ENCODE assay signal across 8 cellular contexts in genomic region chr6:111603648-111604047, GRCh38. TPM values are rescaled to one million over a fixed set of nuclear protein-coding genes. Genes with fewer than 3 reads are reported as not detected.
DNase-seq lines count a peak whose midpoint lies in the region; ATAC-seq, FAIRE-seq and TF ChIP-seq lines count a peak whose summit lies in the region.

No MANE protein-coding gene starts in this region.

- FAIRE-seq in HepG2 (lab: Jason Lieb, UNC) = no peak

- BruUV-seq in HepG2 (replicated peaks; lab: Mats Ljungman, UMichigan) (no TSS peak), MCF 10A (replicated peaks; lab: Mats Ljungman, UMichigan) (no TSS peak)

- POLR2A ChIA-PET in HepG2 (lab: Yijun Ruan, JAX) (no interaction called here), MCF 10A (lab: Yijun Ruan, JAX) (interaction anchor here (0.7 to 7.1 kb wide), 13 partner anchors 15 to 344 kb away, joined by 3 to 291 read pairs (median 4); partner anchors contain the start of gene REV3L)

- H2AFZ ChIP-seq in HepG2 (ENCODE audit: low read length) = no peak overlapping the region

- H3K4me2 ChIP-seq in HepG2 (ENCODE audit: low read depth, low read length) (no peak overlapping the region), mesendoderm (ENCODE audit: low read length) (no peak overlapping the region)

- H4K8ac ChIP-seq in mesendoderm (ENCODE audit: low read depth, low read length) = no peak overlapping the region

- peak overlapping the region; percentile 90 for H3K4me3 Mint-ChIP-seq in MCF 10A (ENCODE audit: unreplicated experiment)

- no peak overlapping the region for H2BK15ac ChIP-seq in mesendoderm (replicated peaks; ENCODE audit: low read depth)

- H3K27me3 ChIP-seq in liver (ENCODE audit: control insufficient read depth in 4 of 4, insufficient read depth in 4 of 4, low read length in 3 of 4) (no peaks in the 10 kb centered on the region), HepG2 (ENCODE audit: control insufficient read depth in 1 of 2, insufficient read depth in 2 of 2, low read length in 2 of 2) (no peaks in the 10 kb centered on the region; a peak in 1 of 5 replicates), mesendoderm (ENCODE audit: insufficient read depth, low read length, poor library complexity) (no peaks in the 10 kb centered on the region), uterus (no peaks in the 10 kb centered on the region)

- no peak overlapping the region for H2BK5ac ChIP-seq in mesendoderm (ENCODE audit: low read length)

- no peak for TF ChIP-seq CTCF in liver (IDR thresholded peaks at IDR 0.05; ENCODE audit: low read depth, low read length, missing input control)
- TF ChIP-seq CTCF in HepG2 (CRISPR knock-in tag; IDR thresholded peaks at IDR 0.05) = no peak
- no peak for TF ChIP-seq CTCF in MCF 10A (IDR thresholded peaks at IDR 0.05; ENCODE audit: unreplicated experiment)
- TF ChIP-seq CTCF in uterus (IDR thresholded peaks at IDR 0.05) = no peak

- no peak for TF ChIP-seq EP300 in HepG2 (IDR thresholded peaks at IDR 0.05; ENCODE audit: low read depth in 2 of 2, low read length in 2 of 2)
- TF ChIP-seq EP300 in HepG2 (CRISPR knock-in tag; IDR thresholded peaks at IDR 0.05; ENCODE audit: borderline replicate concordance) = no peak

- peaks cover 19% of the 10 kb centered on the region for H3K36me3 Mint-ChIP-seq in MCF 10A (ENCODE audit: insufficient read depth, unreplicated experiment)

- TF ChIP-seq POLR2A in HepG2 (IDR thresholded peaks at IDR 0.05; ENCODE audit: insufficient read depth in 1 of 2, low read depth in 2 of 2, low read length in 2 of 2) (no peak), uterus (IDR thresholded peaks at IDR 0.05) (no peak)

- peaks cover 7% of the 10 kb centered on the region for H3K79me1 ChIP-seq in mesendoderm (ENCODE audit: low read length)

- no peak for TF ChIP-seq RAD21 in liver (IDR thresholded peaks at IDR 0.05)
- TF ChIP-seq RAD21 in HepG2 (CRISPR knock-in tag; IDR thresholded peaks at IDR 0.05) = no peak

- intact Hi-C loops in HepG2 (cut with micrococcal nuclease; ENCODE audit: unreplicated experiment) (loop anchor here (2.0 kb wide), 1 partner anchor 13 kb away; no protein-coding TSS in a partner anchor), MCF 10A (cut with micrococcal nuclease) (loop anchor here (2.0 to 10.0 kb wide), 2 partner anchors 31 to 49 kb away; no protein-coding TSS in a partner anchor), uterus (cut with DNase I; ENCODE audit: low total_unique reads) (no loop called here)

- no peaks in the 10 kb centered on the region for H4K20me1 ChIP-seq in HepG2 (ENCODE audit: insufficient read depth, low read length)

- H3K79me2 ChIP-seq in HepG2 (ENCODE audit: insufficient read depth, low read length) (no peaks in the 10 kb centered on the region), mesendoderm (ENCODE audit: control insufficient read depth, insufficient read depth, low read length) (peaks cover 10% of the 10 kb centered on the region)

- in situ Hi-C loops in HepG2 (cut with HindIII; ENCODE audit: extremely low pct_ligation_motif_present, low pct_unique_long_range_greater_than_20kb) = no loop called here

- 68% methylated on average over 3 of the region's 3 CpGs for WGBS in liver
- 96% methylated on average over 3 of the region's 3 CpGs for WGBS in HepG2 (ENCODE audit: low lambda C conversion rate)
- no CpG with 5 or more reads among the region's 3 CpGs for WGBS in mesendoderm (ENCODE audit: extremely low coverage, insufficient coverage, low lambda C conversion rate)

- H3K9me3 Mint-ChIP-seq in MCF 10A (ENCODE audit: unreplicated experiment) = no peaks in the 10 kb centered on the region

- no peaks in the 10 kb centered on the region for H3K27me3 Mint-ChIP-seq in MCF 10A (ENCODE audit: insufficient read depth, unreplicated experiment)

- peak overlapping the region; percentile 72 for H3K27ac Mint-ChIP-seq in MCF 10A (ENCODE audit: low read depth, unreplicated experiment)

- no peak for ATAC-seq in HepG2
- ATAC-seq in left lobe of liver = no peak

- H3K36me3 ChIP-seq in liver (ENCODE audit: control insufficient read depth in 4 of 4, insufficient read depth in 3 of 4, low read depth in 1 of 4, low read length in 3 of 4) (no peaks in the 10 kb centered on the region), HepG2 (replicated peaks in 1 of 2; ENCODE audit: control insufficient read depth in 1 of 2, insufficient read depth in 2 of 2, low read length in 2 of 2) (no peaks in the 10 kb centered on the region), mesendoderm (ENCODE audit: control insufficient read depth, insufficient read depth, low read length) (no peaks in the 10 kb centered on the region), uterus (no peaks in the 10 kb centered on the region)

- H3K4me1 ChIP-seq in liver (ENCODE audit: control insufficient read depth in 4 of 4, insufficient read depth in 4 of 4, low read length in 3 of 4) (peaks cover 7 to 48% (median 30%) of the 10 kb centered on the region in 4 donors), HepG2 (ENCODE audit: insufficient read depth, low read length) (peaks cover 73% of the 10 kb centered on the region), mesendoderm (ENCODE audit: control insufficient read depth, low read depth, low read length) (peaks cover 14% of the 10 kb centered on the region), uterus (peaks cover 17 to 19% of the 10 kb centered on the region in 2 donors)

- no peaks in the 10 kb centered on the region for H3K9me3 ChIP-seq in liver (ENCODE audit: control insufficient read depth in 4 of 4, low read length in 3 of 4)
- no peaks in the 10 kb centered on the region for H3K9me3 ChIP-seq in HepG2 (ENCODE audit: low read length)
- no peaks in the 10 kb centered on the region for H3K9me3 ChIP-seq in uterus

- H3K9ac ChIP-seq in liver (ENCODE audit: low read depth in 1 of 2, low read length in 2 of 2) (no peak overlapping the region), HepG2 (ENCODE audit: insufficient read depth, low read depth, low read length) (no peak overlapping the region), mesendoderm (ENCODE audit: low read length) (peak overlapping the region; percentile 65)

- H4K5ac ChIP-seq in mesendoderm (ENCODE audit: low read length) = no peak overlapping the region

- H3K23ac ChIP-seq in mesendoderm (ENCODE audit: low read length) = peak overlapping the region; percentile 76

- no peak overlapping the region for H3K4ac ChIP-seq in mesendoderm (ENCODE audit: low read depth, low read length)

- H2AK5ac ChIP-seq in mesendoderm (ENCODE audit: low read length) = no peak overlapping the region

- H3K4me3 ChIP-seq in liver (ENCODE audit: low read depth in 1 of 3, low read length in 3 of 3) (no peak overlapping the region), HepG2 (replicated peaks in 1 of 3; ENCODE audit: insufficient read depth in 1 of 3, low read depth in 2 of 3, low read length in 3 of 3) (no peak overlapping the region), mesendoderm (ENCODE audit: low read length) (no peak overlapping the region), uterus (peak overlapping the region; percentile 53 to 62)

- H3K27ac ChIP-seq in liver (ENCODE audit: low read depth in 1 of 2, low read length in 2 of 2) = peak overlapping the region; percentile 84 to 86
- H3K27ac ChIP-seq in HepG2 (ENCODE audit: extremely low read length, insufficient read depth, low read length) = no peak overlapping the region
- no peak overlapping the region for H3K27ac ChIP-seq in mesendoderm (ENCODE audit: low read depth, low read length)
- H3K27ac ChIP-seq in uterus = peak overlapping the region; percentile 97 to 99

- CTCF ChIA-PET in HepG2 (lab: Yijun Ruan, JAX; ENCODE audit: low intra/inter-chr PET ratio, low total read pairs) = no interaction called here
- CTCF ChIA-PET in MCF 10A (lab: Yijun Ruan, JAX) = interaction anchor here (0.8 kb wide), 1 partner anchor 345 kb away, joined by 4 read pairs; no protein-coding TSS in a partner anchor

- no peak overlapping the region for H3K18ac ChIP-seq in mesendoderm (ENCODE audit: low read length)

- H3K56ac ChIP-seq in mesendoderm (ENCODE audit: low read length) = no peak overlapping the region

- DNase-seq in HepG2 (ENCODE audit: low spot score) (no peak), MCF 10A (ENCODE audit: unreplicated experiment) (no peak), mesendoderm (no peak), uterus (no peak), left lobe of liver (ENCODE audit: low spot score) (no peak), KG1 (lab: John Stamatoyannopoulos, UW) (no peak), activated gamma-delta T cell (lab: John Stamatoyannopoulos, UW) (no peak)

- H3K4me1 Mint-ChIP-seq in MCF 10A (ENCODE audit: insufficient read depth, unreplicated experiment) = peaks cover 47% of the 10 kb centered on the region

- no peak overlapping the region for H2BK120ac ChIP-seq in mesendoderm (ENCODE audit: low read depth, low read length)

TF ChIP-seq in HepG2, 621 proteins besides CTCF, POLR2A, EP300 and RAD21 (continues in another document):
- no peak for TF ChIP-seq ZNF556 (CRISPR knock-in tag; IDR thresholded peaks at IDR 0.05; ENCODE audit: borderline replicate concordance)
- no peak for TF ChIP-seq SP4 (CRISPR knock-in tag; IDR thresholded peaks at IDR 0.05)

RNA-seq across cellular contexts. Expression of gene TRAF3IP2, which starts 2.0 kb away (rescaled TPM):
- total RNA-seq in liver (1 to 10 TPM; 3.7 to 7.9 TPM), HepG2 (2016; rRNA removed; fragmentation: Illumina TruSeq; extraction: Trizol) (7.2 and 8.1 TPM in 2 replicates), MCF 10A (2022) (56.8 and 57.9 TPM in 2 replicates), uterus (10 to 100 TPM; 17.2 to 64.4 (median 25.4) TPM), left lobe of liver (8.3 TPM)
- polyA plus RNA-seq in liver (1 to 10 TPM; 6.1 to 6.2 TPM), HepG2 (2011; rRNA removed) (6.7 and 9.0 TPM in 2 replicates)
- total RNA-seq in HepG2 (2016; cell fraction: cytosol; rRNA removed; fragmentation: Illumina TruSeq; extraction: Trizol; ENCODE audit: low read depth) = 3.0 and 3.4 TPM in 2 replicates
- total RNA-seq in HepG2 (2016; cell fraction: insoluble cytoplasmic fraction; rRNA removed; fragmentation: Illumina TruSeq; extraction: Trizol) = 6.7 and 7.7 TPM in 2 replicates
- total RNA-seq in HepG2 (2016; cell fraction: membrane; rRNA removed; fragmentation: Illumina TruSeq; extraction: Trizol) = 8.2 and 8.7 TPM in 2 replicates
- total RNA-seq in HepG2 (2016; cell fraction: nucleus; rRNA removed; fragmentation: Illumina TruSeq; extraction: Trizol) = 4.9 and 7.7 TPM in 2 replicates
- polyA plus RNA-seq in HepG2 (2011; cell fraction: cytosol; rRNA removed) = 6.2 and 8.5 TPM in 2 replicates
- 3.9 and 4.2 TPM in 2 replicates for polyA plus RNA-seq in HepG2 (2011; cell fraction: nucleus; rRNA removed)
- polyA plus RNA-seq in HepG2 (2012) = 7.5 and 14.6 TPM in 2 replicates
- polyA plus RNA-seq in HepG2 (2016; cell fraction: cytosol; fragmentation: Illumina TruSeq; extraction: Trizol; ENCODE audit: low read depth) = 2.9 and 3.1 TPM in 2 replicates
- polyA plus RNA-seq in HepG2 (2016; cell fraction: insoluble cytoplasmic fraction; fragmentation: Illumina TruSeq; extraction: Trizol; ENCODE audit: low read depth) = 7.0 and 10.0 TPM in 2 replicates
- 5.9 and 7.5 TPM in 2 replicates for polyA plus RNA-seq in HepG2 (2016; cell fraction: membrane; fragmentation: Illumina TruSeq; extraction: Trizol; ENCODE audit: low read depth)
- 4.2 and 6.1 TPM in 2 replicates for polyA plus RNA-seq in HepG2 (2016; cell fraction: nucleus; fragmentation: Illumina TruSeq; extraction: Trizol; ENCODE audit: insufficient read depth, low read depth)
- 22.7 and 33.3 TPM in 2 replicates for polyA minus RNA-seq in HepG2 (2011; rRNA and poly(A)+ RNA removed; ENCODE audit: low replicate concordance)
- polyA minus RNA-seq in HepG2 (2011; cell fraction: cytosol; rRNA and poly(A)+ RNA removed) = 5.7 and 6.9 TPM in 2 replicates
- polyA minus RNA-seq in HepG2 (2011; cell fraction: nucleus; rRNA and poly(A)+ RNA removed) = 5.8 TPM in 2 replicates
- 23.9 TPM for polyA plus RNA-seq in mesendoderm (2013, experiment 1 of 2)
- polyA plus RNA-seq in mesendoderm (2013, experiment 2 of 2) = 23.3 TPM

Comparison
In these comparisons a context has a peak if more than half of its experiments do, and no peak if none do; other contexts are left out.
1. H3K27ac ChIP-seq: peak in liver (2 of 2) and uterus (2 of 2); none in HepG2 (single experiment) and mesendoderm (single experiment).
2. H3K4me3 ChIP-seq: peak in uterus (2 of 2); none in liver (0 of 3), HepG2 (0 of 3) and mesendoderm (single experiment).